Comparison of ENCODE assay signal across 17 cellular contexts in genomic region chr6:124551711-124552233, GRCh38.
A peak's percentile ranks its signal among the peaks of the same experiment; 100 is the strongest.
DNase-seq lines count a peak whose midpoint lies in the region; ATAC-seq and TF ChIP-seq lines count a peak whose summit lies in the region.
"Had no signal": no experiment of that assay in that cellular context is flagged by ENCODE, and none has a peak within 500 bp of the region (broad histone marks: within the 10 kb centered on the region; RNA-seq: fewer than 3 reads in every experiment).

No MANE protein-coding gene starts in this region.

- intact Hi-C loops in psoas muscle (cut with DNase I): no loop called here

- no peaks in the 10 kb centered on the region for H3K4me1 ChIP-seq in psoas muscle

- no peak overlapping the region for H3K27ac ChIP-seq in psoas muscle
- H3K27ac ChIP-seq: GM23248, HL-60 had no signal

- no peak overlapping the region for H3K4me3 ChIP-seq in psoas muscle
- H3K4me3 ChIP-seq: GM12878, GM23248 had no signal

- DNase-seq in M059J (ENCODE audit: low read depth): peak; percentile 3
- DNase-seq in NOMO-1 (lab: John Stamatoyannopoulos, UW; ENCODE audit: unreplicated experiment in 2 of 2): peak; percentile 22 to 81
- peak; percentile 11 for DNase-seq in RKO (ENCODE audit: low spot score)
- peak; percentile 30 for DNase-seq in astrocyte of the hippocampus (ENCODE audit: low read depth, low spot score)
- DNase-seq in psoas muscle: no peak
- DNase-seq in iPS-NIHi11 (ENCODE audit: low spot score): no peak
- DNase-seq: ACHN; C1 segment of cervical spinal cord; Calu3; CD4-positive, alpha-beta T cell; DMS 273 treated with DMSO at 0.1 percent for 48 hours; GM23248 had no signal

- WGBS in psoas muscle, 3 donors: 81 to 89% (median 86%) methylated on average over 3 of the region's 3 CpGs

- H3K9me3 ChIP-seq in psoas muscle: no peaks in the 10 kb centered on the region

- no peaks in the 10 kb centered on the region for H3K36me3 ChIP-seq in psoas muscle (ENCODE audit: insufficient read depth in 1 of 2, low read depth in 1 of 2)

- TF ChIP-seq CTCF in psoas muscle (IDR thresholded peaks at IDR 0.05): no peak

- no peaks in the 10 kb centered on the region for H3K27me3 ChIP-seq in psoas muscle (ENCODE audit: insufficient read depth in 3 of 3, low read length in 2 of 3)

- ATAC-seq in HG02759 (IDR thresholded peaks at IDR 0.05; ENCODE audit: unreplicated experiment) (no peak), psoas muscle (no peak), HG03196 (IDR thresholded peaks at IDR 0.05; ENCODE audit: unreplicated experiment) (no peak)
- ATAC-seq: GM12878, HCT116 had no signal

Comparison
In these comparisons a context has a peak if more than half of its experiments do, and no peak if none do; other contexts are left out.
1. DNase-seq: peak in M059J (single experiment), NOMO-1 (2 of 2), RKO (single experiment) and astrocyte of the hippocampus (single experiment); none in psoas muscle (0 of 2) and iPS-NIHi11 (single experiment).